In genomic region chr18:21262979-21263378, GRCh38 we compare ENCODE assay signal across 21 cellular contexts. TPM values are rescaled to one million over a fixed set of nuclear protein-coding genes. Genes with fewer than 3 reads are reported as not detected.
DNase-seq lines count a peak whose midpoint lies in the region; ATAC-seq, FAIRE-seq and TF ChIP-seq lines count a peak whose summit lies in the region.
"Had no signal": no experiment of that assay in that cellular context is flagged by ENCODE, and none has a peak within 500 bp of the region (broad histone marks: within the 10 kb centered on the region; RNA-seq: fewer than 3 reads in every experiment).

No MANE protein-coding gene starts in this region.

- H2BK5ac ChIP-seq in IMR-90 (ENCODE audit: low read depth, low read length, poor library complexity, severe bottlenecking) (no peak overlapping the region), H1 (ENCODE audit: low read depth, low read length) (no peak overlapping the region)

- CTCF ChIA-PET in A549 (lab: Yijun Ruan, JAX) = no interaction called here
- CTCF ChIA-PET in IMR-90 (lab: Yijun Ruan, JAX) = no interaction called here
- CTCF ChIA-PET in H1 (lab: Charles Lee; ENCODE audit: partially characterized antibody) = no interaction called here

- H2BK120ac ChIP-seq in IMR-90 (ENCODE audit: low read depth, low read length) (no peak overlapping the region), H1 (replicated peaks; ENCODE audit: low read depth, low read length) (no peak overlapping the region)

- H3K4ac ChIP-seq in IMR-90 (ENCODE audit: low read depth, low read length) = no peak overlapping the region
- H3K4ac ChIP-seq in H1 (replicated peaks; ENCODE audit: insufficient read length, low read depth, low read length) = no peak overlapping the region

- H2BK15ac ChIP-seq in IMR-90 (ENCODE audit: low read depth, low read length) (no peak overlapping the region), H1 (ENCODE audit: low read length) (no peak overlapping the region)

- no peak overlapping the region for H2BK12ac ChIP-seq in H1 (ENCODE audit: low read depth, low read length)

- H3K14ac ChIP-seq in IMR-90 (replicated peaks; ENCODE audit: low read depth, low read length) = no peak overlapping the region
- H3K14ac ChIP-seq in H1 (ENCODE audit: insufficient read length) = no peak overlapping the region

- no peak overlapping the region for H3K18ac ChIP-seq in IMR-90 (ENCODE audit: low read depth, low read length)
- H3K18ac ChIP-seq in H1 (ENCODE audit: extremely low read depth, low read length) = no peak overlapping the region

- no peak overlapping the region for H4K91ac ChIP-seq in IMR-90 (ENCODE audit: insufficient read depth, low read depth, low read length)
- no peak overlapping the region for H4K91ac ChIP-seq in H1 (replicated peaks; ENCODE audit: insufficient read length, low read length)

- H3K9ac ChIP-seq in IMR-90 (ENCODE audit: low read depth, low read length) (no peak overlapping the region), H1 (replicated peaks in 1 of 4; ENCODE audit: extremely low read depth in 1 of 4, low read depth in 3 of 4, low read length in 3 of 4) (0 out of 7 replicates have a peak overlapping the region, but pooled peaks of 1 of the 4 experiments have one; percentile 42)

- TF ChIP-seq CTCF in A549 (IDR thresholded peaks at IDR 0.05) (no peak), IMR-90 (conservative IDR thresholded peaks at IDR 0.05; ENCODE audit: low read depth, low read length) (no peak), H1 (IDR thresholded peaks at IDR 0.05; ENCODE audit: control extremely low read depth in 1 of 3, insufficient read depth in 1 of 3, low read depth in 1 of 3, low read length in 3 of 3) (no peak), mesothelial cell of epicardium (IDR thresholded peaks at IDR 0.05; ENCODE audit: unreplicated experiment) (no peak)

- TF ChIP-seq EP300 in A549 (IDR thresholded peaks at IDR 0.05) (no peak), H1 (IDR thresholded peaks at IDR 0.05; ENCODE audit: borderline replicate concordance in 1 of 2, low read depth in 2 of 2, low read length in 2 of 2) (no peak)

- H3K27ac Mint-ChIP-seq in mesothelial cell of epicardium = peak overlapping the region; percentile 12
- H3K27ac Mint-ChIP-seq: activated CD4-positive, alpha-beta memory T cell treated with anti-CD3 and anti-CD28 coated beads for 36 hours; activated naive CD8-positive, alpha-beta T cell treated with anti-CD3 and anti-CD28 coated beads, Interleukin-2, amount 10 ng/mL, durations not matched to agents 7 days and 5 days; activated T-cell treated with anti-CD3 and anti-CD28 coated beads, Interleukin-2, amount 50 U/mL, for 72 hours; CD8-positive, alpha-beta T cell; naive thymus-derived CD8-positive, alpha-beta T cell had no signal

- no peak for TF ChIP-seq RAD21 in A549 (conservative IDR thresholded peaks at IDR 0.05 in 1 of 2, IDR thresholded peaks at IDR 0.05 in 1 of 2)
- TF ChIP-seq RAD21 in IMR-90 (IDR thresholded peaks at IDR 0.05; ENCODE audit: low read length) = no peak
- no peak for TF ChIP-seq RAD21 in H1 (IDR thresholded peaks at IDR 0.05 in 1 of 2, conservative IDR thresholded peaks at IDR 0.05 in 1 of 2; ENCODE audit: low read depth in 2 of 2, low read length in 2 of 2)

- H3K9me3 ChIP-seq in A549 (no peaks in the 10 kb centered on the region), IMR-90 (ENCODE audit: control insufficient read depth, insufficient read depth, low read length) (no peaks in the 10 kb centered on the region), H1 (ENCODE audit: insufficient read depth in 2 of 2, low read depth in 1 of 2, low read length in 1 of 2) (no peaks in the 10 kb centered on the region)
- H3K9me3 ChIP-seq: stomach, vagina had no signal

- H3K4me1 Mint-ChIP-seq in mesothelial cell of epicardium = peaks cover 70% of the 10 kb centered on the region
- no peaks in the 10 kb centered on the region for H3K4me1 Mint-ChIP-seq in activated T-cell treated with anti-CD3 and anti-CD28 coated beads, Interleukin-2, amount 50 U/mL, for 4 hours (ENCODE audit: low read depth)
- H3K4me1 Mint-ChIP-seq: activated naive CD8-positive, alpha-beta T cell treated with anti-CD3 and anti-CD28 coated beads, Interleukin-2, amount 10 ng/mL, durations not matched to agents 7 days and 5 days; naive thymus-derived CD8-positive, alpha-beta T cell had no signal

- POLR2A ChIA-PET in A549 (lab: Yijun Ruan, JAX) = no interaction called here
- POLR2A ChIA-PET in IMR-90 (lab: Charles Lee; ENCODE audit: unreplicated experiment) = no interaction called here
- POLR2A ChIA-PET in H1 (lab: Charles Lee; ENCODE audit: partially characterized antibody) = no interaction called here

- H3K4me3 ChIP-seq in A549 = no peak overlapping the region
- no peak overlapping the region for H3K4me3 ChIP-seq in IMR-90 (ENCODE audit: insufficient read depth, low read depth, low read length)
- no peak overlapping the region; a peak in 1 of 8 replicates for H3K4me3 ChIP-seq in H1 (ENCODE audit: extremely low read depth in 1 of 4, insufficient read depth in 2 of 4, low read depth in 3 of 4, low read length in 4 of 4)
- H3K4me3 ChIP-seq: cardiac muscle cell, PC-9, stomach, vagina had no signal

- dilution Hi-C loops in IMR-90 (cut with HindIII; ENCODE audit: low sequenced_read_pairs, unreplicated experiment) = no loop called here

- H3K4me1 ChIP-seq in A549 (0 out of 3 replicates have a peak, but pooled peaks cover 3% of the 10 kb centered on the region), IMR-90 (ENCODE audit: control insufficient read depth, insufficient read depth, low read length) (no peaks in the 10 kb centered on the region), H1 (replicated peaks in 1 of 4; ENCODE audit: control insufficient read depth in 3 of 4, insufficient read depth in 4 of 4, low read length in 3 of 4) (peaks cover 0 to 37% (median 7%) of the 10 kb centered on the region in 4 experiments; a peak in 3 of 7 replicates)
- H3K4me1 ChIP-seq: stomach had no signal

- ATAC-seq in A549 (no peak), IMR-90 (ENCODE audit: low read depth) (no peak), HG02759 (IDR thresholded peaks at IDR 0.05; ENCODE audit: unreplicated experiment) (no peak), HG03432 (IDR thresholded peaks at IDR 0.05; ENCODE audit: unreplicated experiment) (no peak)
- ATAC-seq in activated T-cell treated with anti-CD3 and anti-CD28 coated beads, Interleukin-2, amount 50 U/mL, for 4 hours = no peak
- ATAC-seq: activated T-cell treated with anti-CD3 and anti-CD28 coated beads, Interleukin-2, amount 50 U/mL, for 72 hours; CD8-positive, alpha-beta T cell; naive thymus-derived CD8-positive, alpha-beta T cell; SK-N-SH treated with all-trans-retinoic acid at 6 μM for 48 hours had no signal

- intact Hi-C loops in IMR-90 (cut with micrococcal nuclease) = no loop called here

- FAIRE-seq in A549 (lab: Jason Lieb, UNC) (no peak), H1 (lab: Jason Lieb, UNC) (peak; percentile 55)

- no peak overlapping the region for H4K8ac ChIP-seq in IMR-90 (ENCODE audit: low read depth in 2 of 2, low read length in 2 of 2)
- no peak overlapping the region for H4K8ac ChIP-seq in H1 (ENCODE audit: extremely low read depth, insufficient read depth, low read length)

- no peak overlapping the region for H2BK20ac ChIP-seq in IMR-90 (ENCODE audit: low read depth, low read length)
- no peak overlapping the region; the same call in 1 of the 2 replicates for H2BK20ac ChIP-seq in H1 (ENCODE audit: low read length)

- H3K79me1 ChIP-seq in IMR-90 (ENCODE audit: low read depth in 1 of 2, low read length in 2 of 2) (no peaks in the 10 kb centered on the region), H1 (ENCODE audit: low read depth, low read length) (no peaks in the 10 kb centered on the region)

- H4K20me1 ChIP-seq in IMR-90 (ENCODE audit: insufficient read depth, low read length) (no peaks in the 10 kb centered on the region), H1 (replicated peaks in 1 of 2; ENCODE audit: control insufficient read depth in 1 of 2, insufficient read depth in 2 of 2, low read length in 2 of 2) (no peaks in the 10 kb centered on the region)

- H3K4me2 ChIP-seq in A549 (no peak overlapping the region), IMR-90 (ENCODE audit: low read depth, low read length) (no peak overlapping the region), H1 (ENCODE audit: insufficient read depth in 1 of 2, low read depth in 2 of 2, low read length in 2 of 2) (peak overlapping the region; percentile 9 to 40; a peak in 2 of 4 replicates)
- H3K4me2 ChIP-seq: PC-9 had no signal

- in situ Hi-C loops in IMR-90 (cut with MboI; ENCODE audit: low sequenced_read_pairs) = no loop called here

- H3K23me2 ChIP-seq in H1 (ENCODE audit: low read depth, low read length) = no peaks in the 10 kb centered on the region

- no peak overlapping the region for H3K56ac ChIP-seq in IMR-90 (ENCODE audit: extremely low read depth, insufficient read depth, low read length)
- no peak overlapping the region for H3K56ac ChIP-seq in H1 (replicated peaks; ENCODE audit: insufficient read length, low read depth, low read length)

- TF ChIP-seq POLR2A in A549 (IDR thresholded peaks at IDR 0.05; ENCODE audit: low read length) (no peak), IMR-90 (IDR thresholded peaks at IDR 0.05; ENCODE audit: low read depth, low read length) (no peak), H1 (IDR thresholded peaks at IDR 0.05; ENCODE audit: control extremely low read depth in 1 of 2, low read depth in 2 of 2, low read length in 2 of 2) (no peak)

- no peaks in the 10 kb centered on the region for H3K79me2 ChIP-seq in H1 (ENCODE audit: control insufficient read depth in 1 of 2, insufficient read depth in 2 of 2, low read length in 2 of 2)

- H3K9me1 ChIP-seq in IMR-90 (ENCODE audit: insufficient read depth, low read length) = no peaks in the 10 kb centered on the region

- DNase-seq in A549 (ENCODE audit: low read depth in 1 of 2, low spot score in 1 of 2) (no peak), IMR-90 (no peak), H1 (ENCODE audit: low read depth in 1 of 2, low spot score in 2 of 2) (no peak), mesothelial cell of epicardium (ENCODE audit: low spot score in 2 of 2, unreplicated experiment in 2 of 2) (no peak), HPDE6-E6E7 (ENCODE audit: extremely low spot score) (no peak)
- DNase-seq in activated T-cell treated with anti-CD3 and anti-CD28 coated beads, Interleukin-2, amount 50 U/mL, for 4 hours = no peak
- DNase-seq: activated CD4-positive, alpha-beta memory T cell treated with anti-CD3 and anti-CD28 coated beads for 36 hours; activated naive CD8-positive, alpha-beta T cell treated with anti-CD3 and anti-CD28 coated beads, Interleukin-2, amount 10 ng/mL, durations not matched to agents 7 days and 5 days; activated T-cell treated with anti-CD3 and anti-CD28 coated beads, Interleukin-2, amount 50 U/mL, for 72 hours; CD8-positive, alpha-beta T cell; effector CD8-positive, alpha-beta T cell; naive thymus-derived CD8-positive, alpha-beta T cell; NCI-H187; NCI-H510A treated with DMSO at 0.1 percent for 48 hours; PC-9; stomach had no signal

- H3K36me3 ChIP-seq in IMR-90 (ENCODE audit: control insufficient read depth, insufficient read depth, low read length) (no peaks in the 10 kb centered on the region), H1 (ENCODE audit: control insufficient read depth in 2 of 4, insufficient read depth in 4 of 4, low read length in 3 of 4) (no peaks in the 10 kb centered on the region)
- H3K36me3 ChIP-seq: cardiac muscle cell, stomach, vagina had no signal

- H3K27me3 Mint-ChIP-seq in mesothelial cell of epicardium (ENCODE audit: low read depth) = no peaks in the 10 kb centered on the region
- H3K27me3 Mint-ChIP-seq in activated T-cell treated with anti-CD3 and anti-CD28 coated beads, Interleukin-2, amount 50 U/mL, for 4 hours (ENCODE audit: low read depth) = peaks cover 4% of the 10 kb centered on the region

- peaks cover 6% of the 10 kb centered on the region; the same call in 1 of the 2 replicates for H3K27me3 ChIP-seq in IMR-90 (ENCODE audit: control insufficient read depth, insufficient read depth, low read length)
- no peaks in the 10 kb centered on the region; a peak in 1 of 7 replicates for H3K27me3 ChIP-seq in H1 (replicated peaks in 1 of 4; ENCODE audit: control insufficient read depth in 3 of 4, extremely low read depth in 1 of 4, insufficient read depth in 3 of 4, low read length in 3 of 4)
- H3K27me3 ChIP-seq: cardiac muscle cell, stomach, vagina had no signal

- H3K23ac ChIP-seq in IMR-90 (ENCODE audit: low read depth, low read length) (no peak overlapping the region), H1 (ENCODE audit: insufficient read length) (no peak overlapping the region)

- H3K36me3 Mint-ChIP-seq in mesothelial cell of epicardium = no peaks in the 10 kb centered on the region
- no peaks in the 10 kb centered on the region for H3K36me3 Mint-ChIP-seq in activated T-cell treated with anti-CD3 and anti-CD28 coated beads, Interleukin-2, amount 50 U/mL, for 4 hours (ENCODE audit: insufficient read depth)
- H3K36me3 Mint-ChIP-seq: activated CD4-positive, alpha-beta memory T cell treated with anti-CD3 and anti-CD28 coated beads for 36 hours; activated naive CD8-positive, alpha-beta T cell treated with anti-CD3 and anti-CD28 coated beads, Interleukin-2, amount 10 ng/mL, durations not matched to agents 7 days and 5 days; CD8-positive, alpha-beta T cell; naive thymus-derived CD8-positive, alpha-beta T cell had no signal

- no peaks in the 10 kb centered on the region for H3K9me3 Mint-ChIP-seq in mesothelial cell of epicardium
- no peaks in the 10 kb centered on the region for H3K9me3 Mint-ChIP-seq in activated T-cell treated with anti-CD3 and anti-CD28 coated beads, Interleukin-2, amount 50 U/mL, for 4 hours
- H3K9me3 Mint-ChIP-seq: activated CD4-positive, alpha-beta memory T cell treated with anti-CD3 and anti-CD28 coated beads for 36 hours; activated naive CD8-positive, alpha-beta T cell treated with anti-CD3 and anti-CD28 coated beads, Interleukin-2, amount 10 ng/mL, durations not matched to agents 7 days and 5 days; activated T-cell treated with anti-CD3 and anti-CD28 coated beads, Interleukin-2, amount 50 U/mL, for 72 hours; CD8-positive, alpha-beta T cell; naive thymus-derived CD8-positive, alpha-beta T cell had no signal

- WGBS in A549 (ENCODE audit: missing lambda C conversion rate) = 48% methylated on average over 2 of the region's 2 CpGs
- WGBS in IMR-90 (ENCODE audit: extremely low coverage in 2 of 2, insufficient read length in 1 of 2), 2 experiments = no CpG with 5 or more reads among the region's 2 CpGs
- WGBS in H1 (ENCODE audit: extremely low coverage in 1 of 2, insufficient coverage in 1 of 2, insufficient read length in 1 of 2, insufficient replicate concordance in 2 of 2, low coverage in 1 of 2, low lambda C conversion rate in 2 of 2, missing lambda C conversion rate in 1 of 2), 2 experiments = 52% methylated on average over 2 of the region's 2 CpGs; no CpG with 5 or more reads in 1 of the 2 experiments

- H2AFZ ChIP-seq in IMR-90 (replicated peaks; ENCODE audit: low read length, poor library complexity) (no peak overlapping the region), H1 (ENCODE audit: low read length) (no peak overlapping the region)
- H2AFZ ChIP-seq: PC-9 had no signal

- no TSS peak for BruUV-seq in IMR-90 (replicated peaks; lab: Mats Ljungman, UMichigan)

- no peak overlapping the region for H2AK9ac ChIP-seq in IMR-90 (replicated peaks; ENCODE audit: low read depth, low read length, poor library complexity)

- no peak overlapping the region for H3K4me3 Mint-ChIP-seq in mesothelial cell of epicardium
- no peak overlapping the region for H3K4me3 Mint-ChIP-seq in activated T-cell treated with anti-CD3 and anti-CD28 coated beads, Interleukin-2, amount 50 U/mL, for 4 hours
- H3K4me3 Mint-ChIP-seq: activated CD4-positive, alpha-beta memory T cell treated with anti-CD3 and anti-CD28 coated beads for 36 hours; activated naive CD8-positive, alpha-beta T cell treated with anti-CD3 and anti-CD28 coated beads, Interleukin-2, amount 10 ng/mL, durations not matched to agents 7 days and 5 days; activated T-cell treated with anti-CD3 and anti-CD28 coated beads, Interleukin-2, amount 50 U/mL, for 72 hours; CD8-positive, alpha-beta T cell; naive thymus-derived CD8-positive, alpha-beta T cell had no signal

- no peak overlapping the region for H4K5ac ChIP-seq in IMR-90 (ENCODE audit: low read depth, low read length)
- peak overlapping the region; percentile 89 for H4K5ac ChIP-seq in H1 (ENCODE audit: insufficient read length, low read depth, low read length)

- H3K27ac ChIP-seq in A549 (no peak overlapping the region), IMR-90 (ENCODE audit: insufficient read depth, low read length) (no peak overlapping the region), H1 (ENCODE audit: low read depth, low read length) (no peak overlapping the region)
- H3K27ac ChIP-seq: cardiac muscle cell, PC-9, stomach, vagina had no signal

- H2AK5ac ChIP-seq in IMR-90 (ENCODE audit: low read depth, low read length) (no peak overlapping the region), H1 (ENCODE audit: low read depth, low read length) (no peak overlapping the region)

RNA-seq across cellular contexts. Expression of gene GREB1L, which starts 20.9 kb away (rescaled TPM):
- polyA plus RNA-seq in A549 (2011; rRNA removed) (2.8 and 3.0 TPM in 2 replicates), A549 (2017; fragmentation: RNase III; extraction: RNeasy Plus Mini Kit Qiagen cat#74134 plus additional on column Dnase treatment) (1.00 to 1.4 TPM (median 1.1 TPM) in 3 replicates), IMR-90 (2012; rRNA removed) (0.01 and 0.02 TPM in 2 replicates), H1 (2011; rRNA removed) (1.6 and 2.9 TPM in 2 replicates)
- 0.65 and 0.83 TPM in 2 replicates for polyA plus RNA-seq in A549 (2012; cell fraction: cytosol; rRNA removed)
- polyA plus RNA-seq in A549 (2012; cell fraction: nucleus; rRNA removed) = 0.91 and 1.4 TPM in 2 replicates
- 4.3 and 5.9 TPM in 2 replicates for polyA minus RNA-seq in A549 (2011; rRNA and poly(A)+ RNA removed)
- total RNA-seq in IMR-90 (2012; rRNA removed) (under 0.01 TPM in 1 of 2 replicates, not detected in the other), mesothelial cell of epicardium (23.0 to 25.5 TPM (median 25.3 TPM) in 3 replicates)
- polyA plus RNA-seq in IMR-90 (2012; cell fraction: cytosol; rRNA removed) = 0.12 TPM in 1 of 2 replicates, not detected in the other
- 0.03 and 0.09 TPM in 2 replicates for polyA plus RNA-seq in IMR-90 (2012; cell fraction: nucleus; rRNA removed; ENCODE audit: low replicate concordance)
- total RNA-seq in H1 (2021; fragmentation: NEBNext Ultra II Directional; extraction: Animal tissue kit (Norgen Biotek cat#: 25700)) = 0.31 and 0.34 TPM in 2 replicates
- polyA plus RNA-seq in H1 (2011; cell fraction: cytosol; rRNA removed) = 2.7 TPM
- 4.9 TPM for polyA plus RNA-seq in H1 (2011; cell fraction: nucleus; rRNA removed)
- polyA plus RNA-seq in H1 (2012, experiment 1 of 2) = 1.1 to 1.9 TPM (median 1.5 TPM) in 4 replicates
- polyA plus RNA-seq in H1 (2012, experiment 2 of 2) = 0.13 TPM
- polyA plus RNA-seq in H1 (2013, experiment 1 of 2) = not detected
- 0.02 TPM for polyA plus RNA-seq in H1 (2013, experiment 2 of 2)
- polyA minus RNA-seq in H1 (2011; rRNA and poly(A)+ RNA removed) = 4.2 and 12.5 TPM in 2 replicates
- polyA minus RNA-seq in H1 (2011; cell fraction: cytosol; rRNA and poly(A)+ RNA removed) = 6.5 TPM
- 12.3 TPM for polyA minus RNA-seq in H1 (2011; cell fraction: nucleus; rRNA and poly(A)+ RNA removed)
- under 1 TPM in 1 of 3 donors, not detected in 2; 0.03 TPM for total RNA-seq in activated T-cell treated with anti-CD3 and anti-CD28 coated beads, Interleukin-2, amount 50 U/mL, for 4 hours
- total RNA-seq: activated CD4-positive, alpha-beta memory T cell treated with anti-CD3 and anti-CD28 coated beads for 36 hours; activated naive CD8-positive, alpha-beta T cell treated with anti-CD3 and anti-CD28 coated beads, Interleukin-2, amount 10 ng/mL, durations not matched to agents 7 days and 5 days; activated T-cell treated with anti-CD3 and anti-CD28 coated beads, Interleukin-2, amount 50 U/mL, for 72 hours; CD8-positive, alpha-beta T cell; naive thymus-derived CD8-positive, alpha-beta T cell had no signal

Comparison
In these comparisons a context has a peak if more than half of its experiments do, and no peak if none do; other contexts are left out.
1. H3K4me2 ChIP-seq: peak in H1 (2 of 2); none in A549 (single experiment) and IMR-90 (single experiment).
2. RNA of gene GREB1L, which starts 20.9 kb away (total RNA-seq): 23.0 to 25.5 TPM in mesothelial cell of epicardium; 0.31 to 0.34 TPM in H1, 0.03 TPM in activated T-cell treated with anti-CD3 and anti-CD28 coated beads, Interleukin-2, amount 50 U/mL, for 4 hours and under 0.01 TPM in IMR-90; every median in the first group is over 10 times any median in the second.
3. Of the 18 proteins assayed by ChIP-seq in both H1 and A549: peak only in H1: none; only in A549: none; in both: MAFK; in neither: 17.